In genomic region chr3:65595222-65595996, GRCh38 we compare ENCODE assay signal across 17 cellular contexts.
A peak's percentile ranks its signal among the peaks of the same experiment; 100 is the strongest.
DNase-seq lines count a peak whose midpoint lies in the region; ATAC-seq and TF ChIP-seq lines count a peak whose summit lies in the region.
"Had no signal": no experiment of that assay in that cellular context is flagged by ENCODE, and none has a peak within 500 bp of the region (broad histone marks: within the 10 kb centered on the region; RNA-seq: fewer than 3 reads in every experiment).

No MANE protein-coding gene starts in this region.

- no peak for TF ChIP-seq CTCF in H9 (conservative IDR thresholded peaks at IDR 0.05)
- no peak for TF ChIP-seq CTCF in glutamatergic neuron (IDR thresholded peaks at IDR 0.05; ENCODE audit: partially characterized antibody, unreplicated experiment)
- no peak for TF ChIP-seq CTCF in foreskin keratinocyte (conservative IDR thresholded peaks at IDR 0.05)
- no peak for TF ChIP-seq CTCF in MM.1S (IDR thresholded peaks at IDR 0.05; ENCODE audit: low read length)
- no peak for TF ChIP-seq CTCF in lower leg skin (IDR thresholded peaks at IDR 0.05)

- no CpG with 5 or more reads among the region's 8 CpGs for WGBS in H9 (ENCODE audit: extremely low coverage, insufficient read length, low lambda C conversion rate)
- WGBS in neuronal stem cell (ENCODE audit: extremely low coverage in 2 of 2, insufficient read length in 2 of 2, insufficient replicate concordance in 1 of 2), 2 donors, result no CpG with 5 or more reads among the region's 8 CpGs
- WGBS in lower leg skin, 2 donors, result 78 to 82% methylated on average over 8 of the region's 8 CpGs

- no peak overlapping the region for H3K27ac ChIP-seq in H9 (ENCODE audit: insufficient read length, low read depth, low read length)
- H3K27ac ChIP-seq in SJCRH30, result peak overlapping the region; percentile 88
- peak overlapping the region; percentile 97 for H3K27ac ChIP-seq in neuronal stem cell (replicated peaks; ENCODE audit: low read length)
- H3K27ac ChIP-seq in foreskin keratinocyte, result no peak overlapping the region
- no peak overlapping the region for H3K27ac ChIP-seq in MM.1S (ENCODE audit: low read length)

- intact Hi-C loops in lower leg skin (cut with DNase I; ENCODE audit: low total_unique reads), result no loop called here

- no peaks in the 10 kb centered on the region; the same call in 1 of the 2 replicates for H3K4me1 ChIP-seq in H9 (ENCODE audit: insufficient read depth, low read length)
- H3K4me1 ChIP-seq in SJCRH30, result peaks cover 9% of the 10 kb centered on the region
- peaks cover 17 to 43% of the 10 kb centered on the region in 2 donors for H3K4me1 ChIP-seq in neuronal stem cell (ENCODE audit: control insufficient read depth in 2 of 2, insufficient read depth in 1 of 2, low read depth in 1 of 2, low read length in 2 of 2)
- no peaks in the 10 kb centered on the region for H3K4me1 ChIP-seq in foreskin keratinocyte
- no peaks in the 10 kb centered on the region for H3K4me1 ChIP-seq in MM.1S (ENCODE audit: low read length)

- H3K9ac ChIP-seq in H9 (ENCODE audit: extremely low read depth, insufficient read length, low read length), result peak overlapping the region; percentile 2
- peak overlapping the region; percentile 71 for H3K9ac ChIP-seq in neuronal stem cell (ENCODE audit: low read depth, low read length, poor library complexity)
- no peak overlapping the region for H3K9ac ChIP-seq in MM.1S (ENCODE audit: low read length)

- H3K4me1 Mint-ChIP-seq in H9 (peaks cover 64 to 66% of the 10 kb centered on the region in 2 experiments), glutamatergic neuron (ENCODE audit: low read depth, unreplicated experiment) (peaks cover 29% of the 10 kb centered on the region)
- H3K4me1 Mint-ChIP-seq: B cell; naive thymus-derived CD8-positive, alpha-beta T cell had no signal

- no peak for TF ChIP-seq POLR2A in lower leg skin (IDR thresholded peaks at IDR 0.05)

- H3K36me3 ChIP-seq in SJCRH30 (no peaks in the 10 kb centered on the region), neuronal stem cell (replicated peaks in 1 of 2; ENCODE audit: control insufficient read depth in 2 of 2, insufficient read depth in 2 of 2, low read length in 2 of 2) (no peaks in the 10 kb centered on the region), MM.1S (replicated peaks; ENCODE audit: insufficient read depth, low read length) (no peaks in the 10 kb centered on the region)

- H4K5ac ChIP-seq in H9 (ENCODE audit: insufficient read length, low read depth, low read length), result no peak overlapping the region

- H3K9me3 ChIP-seq in H9 (ENCODE audit: control insufficient read depth, low read depth, low read length) (no peaks in the 10 kb centered on the region), SJCRH30 (replicated peaks) (no peaks in the 10 kb centered on the region), neuronal stem cell (replicated peaks in 1 of 2; ENCODE audit: control insufficient read depth in 2 of 2, insufficient read depth in 1 of 2, low read depth in 1 of 2, low read length in 2 of 2) (no peaks in the 10 kb centered on the region), MM.1S (replicated peaks; ENCODE audit: insufficient read depth, low read length) (no peaks in the 10 kb centered on the region)

- H2BK120ac ChIP-seq in H9 (ENCODE audit: low read depth, low read length, poor library complexity, severe bottlenecking) (no peak overlapping the region), neuronal stem cell (ENCODE audit: low read depth, low read length) (no peak overlapping the region)

- H3K23ac ChIP-seq in H9 (ENCODE audit: insufficient read length, low read depth, low read length), result no peak overlapping the region
- H3K23ac ChIP-seq in neuronal stem cell (ENCODE audit: low read depth, low read length, poor library complexity), result no peak overlapping the region

- H3K79me2 ChIP-seq in H9 (ENCODE audit: insufficient read depth, low read length) (peaks cover 16% of the 10 kb centered on the region; the same call in 1 of the 2 replicates), MM.1S (ENCODE audit: low read length) (no peaks in the 10 kb centered on the region)

- H3K56ac ChIP-seq in H9 (ENCODE audit: insufficient read length, low read depth, low read length), result no peak overlapping the region

- H3K36me3 Mint-ChIP-seq in H9 (ENCODE audit: insufficient read depth in 1 of 3, low read depth in 3 of 3) (no peaks in the 10 kb centered on the region), glutamatergic neuron (ENCODE audit: unreplicated experiment) (no peaks in the 10 kb centered on the region)

- no peak overlapping the region for H2AK5ac ChIP-seq in H9 (ENCODE audit: insufficient read length, low read length)
- no peak overlapping the region for H2AK5ac ChIP-seq in neuronal stem cell (ENCODE audit: low read depth, low read length)

- H4K91ac ChIP-seq in H9 (ENCODE audit: insufficient read length, low read depth, low read length) (no peak overlapping the region), neuronal stem cell (ENCODE audit: low read depth, low read length, poor library complexity) (no peak overlapping the region)

- H3K18ac ChIP-seq in H9 (ENCODE audit: insufficient read length, low read depth, low read length) (no peak overlapping the region), neuronal stem cell (ENCODE audit: low read length) (peak overlapping the region; percentile 20)

- H4K20me1 ChIP-seq in H9 (ENCODE audit: control insufficient read depth, insufficient read depth, insufficient read length) (no peaks in the 10 kb centered on the region), MM.1S (ENCODE audit: insufficient read depth, low read length) (no peaks in the 10 kb centered on the region)

- H2BK5ac ChIP-seq in H9 (ENCODE audit: insufficient read length, low read length), result no peak overlapping the region
- no peak overlapping the region for H2BK5ac ChIP-seq in neuronal stem cell (ENCODE audit: low read length)

- H3K14ac ChIP-seq in H9 (ENCODE audit: insufficient read depth, low read length) (no peak overlapping the region; the same call in 1 of the 2 replicates), neuronal stem cell (ENCODE audit: low read length) (no peak overlapping the region)

- H2BK15ac ChIP-seq in H9 (ENCODE audit: low read depth, low read length) (no peak overlapping the region), neuronal stem cell (ENCODE audit: low read length) (no peak overlapping the region)

- no peak overlapping the region for H3K4ac ChIP-seq in H9 (ENCODE audit: low read depth, low read length)
- H3K4ac ChIP-seq in neuronal stem cell (ENCODE audit: low read length), result no peak overlapping the region

- H3K79me1 ChIP-seq in H9 (ENCODE audit: insufficient read depth, low read depth, low read length, poor library complexity, severe bottlenecking), result no peaks in the 10 kb centered on the region
- H3K79me1 ChIP-seq in neuronal stem cell (ENCODE audit: low read depth, low read length), result no peaks in the 10 kb centered on the region

- no peaks in the 10 kb centered on the region for H3K9me2 ChIP-seq in MM.1S (replicated peaks; ENCODE audit: insufficient read depth, low read length)

- no peak overlapping the region for H2BK12ac ChIP-seq in H9 (ENCODE audit: insufficient read length, low read depth, low read length)
- no peak overlapping the region for H2BK12ac ChIP-seq in neuronal stem cell (ENCODE audit: low read length)

- H3K27ac Mint-ChIP-seq in H9 (peak overlapping the region; percentile 41 to 97 (median 86); a peak in 5 of 7 replicates), glutamatergic neuron (ENCODE audit: unreplicated experiment) (peak overlapping the region; percentile 94)
- H3K27ac Mint-ChIP-seq: activated naive CD4-positive, alpha-beta T cell treated with anti-CD3 and anti-CD28 coated beads, Interleukin-2, amount 50 U/mL, for 72 hours; B cell; naive thymus-derived CD8-positive, alpha-beta T cell had no signal

- no peaks in the 10 kb centered on the region for H3F3A ChIP-seq in MM.1S (ENCODE audit: insufficient read depth, low read length)

- peaks cover 8% of the 10 kb centered on the region for H3K23me2 ChIP-seq in H9 (ENCODE audit: insufficient read length, low read depth, low read length, poor library complexity, severe bottlenecking)

- H3K4me3 Mint-ChIP-seq in H9 (peak overlapping the region; percentile 82 to 87), glutamatergic neuron (ENCODE audit: unreplicated experiment) (peak overlapping the region; percentile 87)
- H3K4me3 Mint-ChIP-seq: B cell; naive thymus-derived CD8-positive, alpha-beta T cell had no signal

- no peak for ATAC-seq in foreskin keratinocyte
- ATAC-seq: activated naive CD4-positive, alpha-beta T cell treated with anti-CD3 and anti-CD28 coated beads, Interleukin-2, amount 50 U/mL, for 72 hours; naive thymus-derived CD8-positive, alpha-beta T cell; right cardiac atrium; Right ventricle myocardium inferior had no signal

- no peak overlapping the region for H2BK20ac ChIP-seq in H9 (ENCODE audit: low read depth, low read length, poor library complexity, severe bottlenecking)

- H3T11ph ChIP-seq in H9 (ENCODE audit: low read length), result no peak overlapping the region

- DNase-seq in H9 (no peak), SJCRH30 (peak in 1 of 2 experiments; percentile 41), glutamatergic neuron (no peak), neuronal stem cell (ENCODE audit: low spot score) (no peak), foreskin keratinocyte (no peak), MM.1S (no peak), lower leg skin (ENCODE audit: low spot score in 2 of 2) (no peak)
- no peak for DNase-seq in activated CD4-positive, CD25-positive, alpha-beta regulatory T cell (lab: John Stamatoyannopoulos, UW)
- DNase-seq: activated CD4-positive, alpha-beta T cell treated with anti-CD3 and anti-CD28 coated beads, Interleukin-2, amount 50 U/mL, for 1 hour; activated T-cell treated with anti-CD3 and anti-CD28 coated beads for 4 hours; naive thymus-derived CD8-positive, alpha-beta T cell; NCI-H2029 treated with DMSO at 0.1 percent for 48 hours; right cardiac atrium; stimulated activated CD4-positive, alpha-beta T cell treated with anti-CD3 and anti-CD28 coated beads, Interleukin-1b, Interleukin-23, amount 100 ng/mL, for 48 hours had no signal

- H4K8ac ChIP-seq in H9 (replicated peaks; ENCODE audit: insufficient read length, low read depth, low read length) (no peak overlapping the region), neuronal stem cell (ENCODE audit: low read depth, low read length) (no peak overlapping the region)

- H3K4me2 ChIP-seq in H9 (ENCODE audit: insufficient read depth, insufficient read length, low read length) (peak overlapping the region; percentile 93), neuronal stem cell (ENCODE audit: insufficient read depth, low read length, poor library complexity, severe bottlenecking) (peak overlapping the region; percentile 61), MM.1S (ENCODE audit: low read depth, low read length) (no peak overlapping the region)

- H3K27me3 Mint-ChIP-seq in H9 (ENCODE audit: low read depth) (no peaks in the 10 kb centered on the region), glutamatergic neuron (ENCODE audit: unreplicated experiment) (peaks cover 12% of the 10 kb centered on the region)

- H3K9me3 Mint-ChIP-seq in H9, result no peaks in the 10 kb centered on the region
- peaks cover 18% of the 10 kb centered on the region for H3K9me3 Mint-ChIP-seq in glutamatergic neuron (ENCODE audit: unreplicated experiment)

- peak overlapping the region; percentile 73 for H3K4me3 ChIP-seq in SJCRH30
- H3K4me3 ChIP-seq in neuronal stem cell (ENCODE audit: low read length in 2 of 2), result peak overlapping the region; percentile 57 to 65
- H3K4me3 ChIP-seq in MM.1S (ENCODE audit: low read length), result no peak overlapping the region
- H3K4me3 ChIP-seq in lower leg skin (ENCODE audit: low read depth, poor library complexity, severe bottlenecking), result no peak overlapping the region

- no peak overlapping the region for H2AFZ ChIP-seq in H9 (ENCODE audit: low read length)
- H2AFZ ChIP-seq in neuronal stem cell (ENCODE audit: low read length), result peak overlapping the region; percentile 47
- H2AFZ ChIP-seq in MM.1S (ENCODE audit: low read length), result no peak overlapping the region

- H3K27me3 ChIP-seq in H9 (ENCODE audit: insufficient read depth, low read length) (no peaks in the 10 kb centered on the region), SJCRH30 (no peaks in the 10 kb centered on the region), neuronal stem cell (ENCODE audit: control insufficient read depth in 3 of 3, insufficient read depth in 3 of 3, low read depth in 1 of 3, low read length in 3 of 3) (no peaks in the 10 kb centered on the region), foreskin keratinocyte (peaks cover 2% of the 10 kb centered on the region), MM.1S (replicated peaks; ENCODE audit: insufficient read depth, low read length) (no peaks in the 10 kb centered on the region)

Comparison
In these comparisons a context has a peak if more than half of its experiments do, and no peak if none do; other contexts are left out.
1. H3K27ac ChIP-seq: peak in SJCRH30 (single experiment) and neuronal stem cell (single experiment); none in H9 (single experiment), foreskin keratinocyte (single experiment) and MM.1S (single experiment).
2. H3K4me3 ChIP-seq: peak in SJCRH30 (single experiment) and neuronal stem cell (2 of 2); none in MM.1S (single experiment) and lower leg skin (single experiment).